Comparison of ENCODE assay signal across 8 cellular contexts in genomic region chr7:98406827-98407226, GRCh38.
"Had no signal": no experiment of that assay in that cellular context is flagged by ENCODE, and none has a peak within 500 bp of the region (broad histone marks: within the 10 kb centered on the region; RNA-seq: fewer than 3 reads in every experiment).

No MANE protein-coding gene starts in this region.

- FAIRE-seq: G401.6, GM12878, GM12891, GM12892, GM18507, GM19239 had no signal

- H3K4me3 ChIP-seq: GM12878 had no signal

- DNase-seq: GDM1, GF-D8 had no signal

- ATAC-seq: GM12878 had no signal
